23 cellular contexts compared by ENCODE assay signal in genomic region chr6:22596011-22596410, GRCh38. TPM values are rescaled to one million over a fixed set of nuclear protein-coding genes. Genes with fewer than 3 reads are reported as not detected.
"Had no signal": no experiment of that assay in that cellular context is flagged by ENCODE, and none has a peak within 500 bp of the region (broad histone marks: within the 10 kb centered on the region; RNA-seq: fewer than 3 reads in every experiment).

No MANE protein-coding gene starts in this region.

- H3K4me3 ChIP-seq: gastrocnemius medialis, heart left ventricle, left lung, mucosa of descending colon, skin epidermis, transverse colon had no signal

- H3K4me1 ChIP-seq: gastrocnemius medialis, left lung, transverse colon had no signal

- H3K36me3 Mint-ChIP-seq: activated naive CD8-positive, alpha-beta T cell had no signal

- H3K27ac ChIP-seq: gastrocnemius medialis, heart left ventricle, left lung, neutrophil, skin epidermis, transverse colon had no signal

- DNase-seq: activated B cell treated with CpG ODN at 0.5 μM for 24 hours; activated CD4-positive, alpha-beta T cell treated with anti-CD3 and anti-CD28 coated beads, Interleukin-2, amount 10 ng/mL, durations not matched to agents 24 days and 14 days; activated CD8-positive, alpha-beta memory T cell treated with anti-CD3 and anti-CD28 coated beads, Interleukin-2, amount 50 U/mL, for 48 hours; activated gamma-delta T cell; activated T-cell treated with anti-CD3 and anti-CD28 coated beads, Interleukin-2, amount 50 U/mL, for 72 hours; effector memory CD4-positive, alpha-beta T cell; gastrocnemius medialis; heart left ventricle; left lung; mucosa of descending colon; naive thymus-derived CD4-positive, alpha-beta T cell; posterior cingulate gyrus; stimulated activated CD4-positive, alpha-beta T cell treated with anti-CD3 and anti-CD28 coated beads, Interleukin-4, amount 100 ng/mL, for 24 hours; stimulated activated naive CD8-positive, alpha-beta T cell treated with anti-CD3 and anti-CD28 coated beads, Interleukin-15, Interleukin-2, amounts not matched to agents 100 U/mL and 50 U/mL, for 24 hours; T-helper 2 cell; transverse colon had no signal

- H3K4me3 Mint-ChIP-seq: activated B cell treated with CpG ODN at 0.5 μM for 24 hours; activated CD4-positive, alpha-beta T cell treated with anti-CD3 and anti-CD28 coated beads, Interleukin-2, amount 10 ng/mL, durations not matched to agents 24 days and 14 days; activated naive CD8-positive, alpha-beta T cell; activated T-cell treated with anti-CD3 and anti-CD28 coated beads, Interleukin-2, amount 50 U/mL, for 72 hours; dendritic cell treated with granulocyte-macrophage colony-stimulating factor and Interleukin-4, amounts not matched to agents 40 ng/mL and 50 ng/mL, for 4 days; naive thymus-derived CD4-positive, alpha-beta T cell had no signal

- H3K36me3 ChIP-seq: gastrocnemius medialis, heart left ventricle, left lung, neutrophil, transverse colon had no signal

- H3K4me1 Mint-ChIP-seq: activated B cell treated with CpG ODN at 0.5 μM for 24 hours; activated CD4-positive, alpha-beta T cell treated with anti-CD3 and anti-CD28 coated beads, Interleukin-2, amount 10 ng/mL, durations not matched to agents 24 days and 14 days; naive thymus-derived CD4-positive, alpha-beta T cell had no signal

- H3K9me3 ChIP-seq: gastrocnemius medialis, heart left ventricle, left lung, mucosa of descending colon, neutrophil, transverse colon had no signal

- H3K9me3 Mint-ChIP-seq: activated CD4-positive, alpha-beta T cell treated with anti-CD3 and anti-CD28 coated beads, Interleukin-2, amount 10 ng/mL, durations not matched to agents 24 days and 14 days; dendritic cell treated with granulocyte-macrophage colony-stimulating factor and Interleukin-4, amounts not matched to agents 40 ng/mL and 50 ng/mL, for 4 days had no signal

- H3K27me3 Mint-ChIP-seq: activated B cell treated with CpG ODN at 0.5 μM for 24 hours; activated CD4-positive, alpha-beta T cell treated with anti-CD3 and anti-CD28 coated beads, Interleukin-2, amount 10 ng/mL, durations not matched to agents 24 days and 14 days; activated naive CD8-positive, alpha-beta T cell; dendritic cell treated with granulocyte-macrophage colony-stimulating factor and Interleukin-4, amounts not matched to agents 40 ng/mL and 50 ng/mL, for 4 days had no signal

- H3K27me3 ChIP-seq: gastrocnemius medialis, heart left ventricle, left lung, neutrophil, transverse colon had no signal

- H3K27ac Mint-ChIP-seq: activated B cell treated with CpG ODN at 0.5 μM for 24 hours; activated CD4-positive, alpha-beta T cell treated with anti-CD3 and anti-CD28 coated beads, Interleukin-2, amount 10 ng/mL, durations not matched to agents 24 days and 14 days; activated naive CD8-positive, alpha-beta T cell; activated T-cell treated with anti-CD3 and anti-CD28 coated beads, Interleukin-2, amount 50 U/mL, for 72 hours; dendritic cell treated with granulocyte-macrophage colony-stimulating factor and Interleukin-4, amounts not matched to agents 40 ng/mL and 50 ng/mL, for 4 days; naive thymus-derived CD4-positive, alpha-beta T cell had no signal

- FAIRE-seq: TTC549 had no signal

- ATAC-seq: activated T-cell treated with anti-CD3 and anti-CD28 coated beads, Interleukin-2, amount 50 U/mL, for 72 hours; gastrocnemius medialis; heart left ventricle; left lung; mucosa of descending colon; naive thymus-derived CD4-positive, alpha-beta T cell; stimulated activated naive CD8-positive, alpha-beta T cell treated with anti-CD3 and anti-CD28 coated beads, Interleukin-15, Interleukin-2, amounts not matched to agents 100 U/mL and 50 U/mL, for 24 hours had no signal

RNA-seq across cellular contexts. Expression of gene HDGFL1, which starts 26.6 kb away (rescaled TPM):
- total RNA-seq: activated B cell treated with CpG ODN at 0.5 μM for 24 hours; activated CD4-positive, alpha-beta T cell treated with anti-CD3 and anti-CD28 coated beads, Interleukin-2, amount 10 ng/mL, durations not matched to agents 24 days and 14 days; activated T-cell treated with anti-CD3 and anti-CD28 coated beads, Interleukin-2, amount 50 U/mL, for 72 hours; cerebellum; epithelial cell of proximal tubule; gastrocnemius medialis; heart left ventricle; left lung; mucosa of descending colon; naive thymus-derived CD4-positive, alpha-beta T cell; transverse colon had no signal
- polyA plus RNA-seq: heart left ventricle; naive thymus-derived CD4-positive, alpha-beta T cell had no signal
